In genomic region chr20:3805594-3806264, GRCh38 we compare ENCODE assay signal across 9 cellular contexts. TPM values are rescaled to one million over a fixed set of nuclear protein-coding genes. Genes with fewer than 3 reads are reported as not detected.
DNase-seq lines count a peak whose midpoint lies in the region; ATAC-seq and TF ChIP-seq lines count a peak whose summit lies in the region.
"Had no signal": no experiment of that assay in that cellular context is flagged by ENCODE, and none has a peak within 500 bp of the region (broad histone marks: within the 10 kb centered on the region; RNA-seq: fewer than 3 reads in every experiment).

No MANE protein-coding gene starts in this region.

- H3K4me3 ChIP-seq in spleen, result no peak overlapping the region

- peaks cover 67% of the 10 kb centered on the region for H3K4me1 Mint-ChIP-seq in activated naive CD8-positive, alpha-beta T cell (ENCODE audit: low read depth)

- no peak overlapping the region for H3K4me3 Mint-ChIP-seq in activated naive CD8-positive, alpha-beta T cell

- intact Hi-C loops in left ventricle myocardium superior (cut with micrococcal nuclease) (no loop called here), spleen (cut with DNase I; ENCODE audit: low total_unique reads) (no loop called here)

- H3K27me3 ChIP-seq in spleen (replicated peaks in 1 of 7), result no peaks in the 10 kb centered on the region

- H3K27ac ChIP-seq in spleen, result peak overlapping the region in 7 of 8 donors; percentile 51 to 96 (median 85)

- H3K9me3 Mint-ChIP-seq in activated naive CD8-positive, alpha-beta T cell (ENCODE audit: low read depth), result no peaks in the 10 kb centered on the region

- no peaks in the 10 kb centered on the region for H3K27me3 Mint-ChIP-seq in activated naive CD8-positive, alpha-beta T cell

- DNase-seq in HPDE6-E6E7 (ENCODE audit: extremely low spot score) (peak; percentile 77), left ventricle myocardium superior (peak; percentile 27), spleen (peak; percentile 41), NCI-H146 (lab: John Stamatoyannopoulos, UW) (no peak), HuH-7 (ENCODE audit: low spot score) (no peak)
- DNase-seq: stimulated activated CD4-positive, alpha-beta T cell treated with anti-CD3 and anti-CD28 coated beads, Interleukin-2, amount 100 ng/mL, for 24 hours had no signal

- no peak for TF ChIP-seq CTCF in spleen (IDR thresholded peaks at IDR 0.05 in 8 of 11, conservative IDR thresholded peaks at IDR 0.05 in 3 of 11)

- 89 to 97% (median 93%) methylated on average over 8 of the region's 8 CpGs for WGBS in spleen, 5 donors

- H3K36me3 ChIP-seq in spleen, result peaks cover 0 to 57% (median 50%) of the 10 kb centered on the region in 6 donors

- H3K36me3 Mint-ChIP-seq in activated naive CD8-positive, alpha-beta T cell, result peaks cover 14% of the 10 kb centered on the region

- peak overlapping the region; percentile 90 for H3K27ac Mint-ChIP-seq in activated naive CD8-positive, alpha-beta T cell

- no peaks in the 10 kb centered on the region for H3K9me3 ChIP-seq in spleen

- H3K4me1 ChIP-seq in spleen, result peaks cover 9 to 96% (median 71%) of the 10 kb centered on the region in 6 donors

- ATAC-seq in left ventricle myocardium superior (no peak), HG03280 (IDR thresholded peaks at IDR 0.05; ENCODE audit: unreplicated experiment) (no peak), GM19463 (IDR thresholded peaks at IDR 0.05; ENCODE audit: unreplicated experiment) (no peak)

- TF ChIP-seq POLR2A in spleen (IDR thresholded peaks at IDR 0.05), result no peak

RNA-seq across cellular contexts. Expression of gene CDC25B, which starts 9.6 kb away (rescaled TPM):
- 7.5 TPM for total RNA-seq in left ventricle myocardium superior
- total RNA-seq in spleen, result 10 to 100 TPM; 48.3 to 67.7 (median 55.1) TPM
- 10 to 100 TPM; 22.8 to 45.8 (median 42.9) TPM for polyA plus RNA-seq in spleen

RNA-seq across cellular contexts. Expression of gene AP5S1, which starts 14.6 kb away (rescaled TPM):
- total RNA-seq in left ventricle myocardium superior (10.2 TPM), spleen (10 to 100 TPM; 11.1 to 19.0 (median 17.1) TPM)
- polyA plus RNA-seq in spleen, result 1 to 10 TPM; 5.3 to 9.6 (median 5.6) TPM

RNA-seq across cellular contexts. Expression of gene CENPB, which starts 19.2 kb away (rescaled TPM):
- total RNA-seq in left ventricle myocardium superior (68.3 TPM), spleen (10 to 100 TPM; 41.8 to 84.7 (median 57.9) TPM)
- polyA plus RNA-seq in spleen, result 10 to 100 TPM; 24.8 to 56.9 (median 29.3) TPM

RNA-seq across cellular contexts. Expression of gene SPEF1, which starts 24.5 kb away (rescaled TPM):
- total RNA-seq in left ventricle myocardium superior (not detected), spleen (not detected)
- under 1 TPM in 2 of 3 donors, not detected in 1; 0.06 to 0.11 TPM for polyA plus RNA-seq in spleen

RNA-seq across cellular contexts. Expression of gene ADISSP, which starts 38.2 kb away (rescaled TPM):
- total RNA-seq in left ventricle myocardium superior (10.3 TPM), spleen (10 to 100 TPM; 29.4 to 42.4 (median 35.1) TPM)
- 10 to 100 TPM; 31.3 to 55.5 (median 36.8) TPM for polyA plus RNA-seq in spleen

Comparison
In these comparisons a context has a peak if more than half of its experiments do, and no peak if none do; other contexts are left out.
1. DNase-seq: peak in HPDE6-E6E7 (single experiment), left ventricle myocardium superior (single experiment) and spleen (single experiment); none in NCI-H146 (single experiment) and HuH-7 (single experiment).